Comparison of ENCODE assay signal across 21 cellular contexts in genomic region chr1:86381223-86381622, GRCh38. TPM values are rescaled to one million over a fixed set of nuclear protein-coding genes. Genes with fewer than 3 reads are reported as not detected.
"Had no signal": no experiment of that assay in that cellular context is flagged by ENCODE, and none has a peak within 500 bp of the region (broad histone marks: within the 10 kb centered on the region; RNA-seq: fewer than 3 reads in every experiment).

No MANE protein-coding gene starts in this region.

- H3K36me3 ChIP-seq: uterus had no signal

- H3K4me1 Mint-ChIP-seq: nephron had no signal

- ATAC-seq: activated CD8-positive, alpha-beta memory T cell treated with anti-CD3 and anti-CD28 coated beads, Interleukin-2, amount 10 ng/mL, durations not matched to agents 7 days and 5 days; body of pancreas; T-cell had no signal

- H3K9me3 ChIP-seq: tibial nerve, uterus had no signal

- H3K27ac Mint-ChIP-seq: activated CD4-positive, alpha-beta memory T cell treated with anti-CD3 and anti-CD28 coated beads, Interleukin-2, amount 10 ng/mL, durations not matched to agents 7 days and 5 days; activated CD8-positive, alpha-beta memory T cell treated with anti-CD3 and anti-CD28 coated beads, Interleukin-2, amount 10 ng/mL, durations not matched to agents 7 days and 5 days; activated naive CD8-positive, alpha-beta T cell treated with anti-CD3 and anti-CD28 coated beads, Interleukin-2, amount 10 ng/mL, durations not matched to agents 7 days and 5 days; mesothelial cell of epicardium; nephron; T-cell had no signal

- H3K4me3 ChIP-seq: body of pancreas, tibial nerve, uterus had no signal

- H3K27ac ChIP-seq: body of pancreas, tibial nerve had no signal

- H3K4me3 Mint-ChIP-seq: activated CD4-positive, alpha-beta memory T cell treated with anti-CD3 and anti-CD28 coated beads, Interleukin-2, amount 10 ng/mL, durations not matched to agents 7 days and 5 days; activated CD8-positive, alpha-beta memory T cell treated with anti-CD3 and anti-CD28 coated beads, Interleukin-2, amount 10 ng/mL, durations not matched to agents 7 days and 5 days; activated naive CD8-positive, alpha-beta T cell treated with anti-CD3 and anti-CD28 coated beads, Interleukin-2, amount 10 ng/mL, durations not matched to agents 7 days and 5 days; mesothelial cell of epicardium; nephron; T-cell had no signal

- DNase-seq: activated CD4-positive, alpha-beta memory T cell treated with anti-CD3 and anti-CD28 coated beads, Interleukin-2, amount 10 ng/mL, durations not matched to agents 7 days and 5 days; activated CD4-positive, alpha-beta T cell treated with anti-CD3 and anti-CD28 coated beads for 48 hours; activated CD4-positive, CD25-positive, alpha-beta regulatory T cell; activated CD8-positive, alpha-beta memory T cell treated with anti-CD3 and anti-CD28 coated beads, Interleukin-2, amount 10 ng/mL, durations not matched to agents 7 days and 5 days; activated naive CD4-positive, alpha-beta T cell; activated naive CD8-positive, alpha-beta T cell treated with anti-CD3 and anti-CD28 coated beads, Interleukin-2, amount 10 ng/mL, durations not matched to agents 7 days and 5 days; body of pancreas; erythroblast; kidney; nucleus accumbens; retina; stimulated activated CD8-positive, alpha-beta memory T cell treated with anti-CD3 and anti-CD28 coated beads, Interleukin-4, amount 100 ng/mL, for 48 hours; stimulated activated naive CD4-positive, alpha-beta T cell; substantia nigra; T-cell; uterus had no signal

- H3K4me1 ChIP-seq: body of pancreas, uterus had no signal

- H3K27me3 Mint-ChIP-seq: activated CD4-positive, alpha-beta memory T cell treated with anti-CD3 and anti-CD28 coated beads, Interleukin-2, amount 10 ng/mL, durations not matched to agents 7 days and 5 days; activated CD8-positive, alpha-beta memory T cell treated with anti-CD3 and anti-CD28 coated beads, Interleukin-2, amount 10 ng/mL, durations not matched to agents 7 days and 5 days; activated naive CD8-positive, alpha-beta T cell treated with anti-CD3 and anti-CD28 coated beads, Interleukin-2, amount 10 ng/mL, durations not matched to agents 7 days and 5 days; T-cell had no signal

- H3K27me3 ChIP-seq: body of pancreas, tibial nerve, uterus had no signal

RNA-seq across cellular contexts. Expression of gene CLCA2, which starts 42.7 kb away (rescaled TPM):
- total RNA-seq: activated CD4-positive, alpha-beta memory T cell treated with anti-CD3 and anti-CD28 coated beads, Interleukin-2, amount 10 ng/mL, durations not matched to agents 7 days and 5 days; activated CD8-positive, alpha-beta memory T cell treated with anti-CD3 and anti-CD28 coated beads, Interleukin-2, amount 10 ng/mL, durations not matched to agents 7 days and 5 days; activated naive CD8-positive, alpha-beta T cell treated with anti-CD3 and anti-CD28 coated beads, Interleukin-2, amount 10 ng/mL, durations not matched to agents 7 days and 5 days; body of pancreas; cardiac septum; frontal cortex; kidney; T-cell; tibial nerve; uterus had no signal
